23 cellular contexts compared by ENCODE assay signal in genomic region chr15:62631325-62631724, GRCh38.
"Had no signal": no experiment of that assay in that cellular context is flagged by ENCODE, and none has a peak within 500 bp of the region (broad histone marks: within the 10 kb centered on the region; RNA-seq: fewer than 3 reads in every experiment).

No MANE protein-coding gene starts in this region.

- ATAC-seq: foreskin keratinocyte, gastroesophageal sphincter, heart left ventricle, left cardiac atrium, left lung, left ventricle myocardium superior, lower lobe of right lung, mucosa of descending colon had no signal

- FAIRE-seq: endothelial cell of umbilical vein, frontal cortex had no signal

- H3K9me3 Mint-ChIP-seq: dendritic cell treated with granulocyte-macrophage colony-stimulating factor and Interleukin-4, amounts not matched to agents 40 ng/mL and 50 ng/mL, for 4 days; immature natural killer cell; memory B cell; naive B cell had no signal

- H3K27me3 ChIP-seq: colonic mucosa, esophagus muscularis mucosa, foreskin keratinocyte, gastroesophageal sphincter, heart left ventricle, hepatocyte, left lung had no signal

- H3K36me3 ChIP-seq: colonic mucosa, esophagus muscularis mucosa, gastroesophageal sphincter, heart left ventricle, left lung, lower lobe of right lung had no signal

- H3K4me3 ChIP-seq: colonic mucosa, esophagus muscularis mucosa, gastroesophageal sphincter, heart left ventricle, hepatocyte, left lung, lower lobe of right lung, mucosa of descending colon had no signal

- H2AFZ ChIP-seq: hepatocyte had no signal

- H3K27ac ChIP-seq: colonic mucosa, esophagus muscularis mucosa, foreskin keratinocyte, gastroesophageal sphincter, heart left ventricle, hepatocyte, left lung, lower lobe of right lung had no signal

- H3K36me3 Mint-ChIP-seq: immature natural killer cell, memory B cell, mesothelial cell of epicardium, naive B cell had no signal

- H3K27ac Mint-ChIP-seq: dendritic cell treated with granulocyte-macrophage colony-stimulating factor and Interleukin-4, amounts not matched to agents 40 ng/mL and 50 ng/mL, for 4 days; immature natural killer cell; memory B cell; mesothelial cell of epicardium; naive B cell had no signal

- H3K4me1 ChIP-seq: colonic mucosa, esophagus muscularis mucosa, foreskin keratinocyte, gastroesophageal sphincter, left lung, lower lobe of right lung had no signal

- DNase-seq: colonic mucosa; cortex of kidney; effector CD8-positive, alpha-beta T cell; heart left ventricle; hypothalamus; immature natural killer cell; islet precursor cell; left cardiac atrium; left lung; left ventricle myocardium superior; lower lobe of right lung; mesendoderm; mucosa of descending colon; naive B cell had no signal

- H3K9me3 ChIP-seq: colonic mucosa, esophagus muscularis mucosa, gastroesophageal sphincter, left lung, lower lobe of right lung, mucosa of descending colon had no signal

- H3K4me2 ChIP-seq: hepatocyte had no signal

- H3K4me3 Mint-ChIP-seq: dendritic cell treated with granulocyte-macrophage colony-stimulating factor and Interleukin-4, amounts not matched to agents 40 ng/mL and 50 ng/mL, for 4 days; immature natural killer cell; memory B cell; mesothelial cell of epicardium; naive B cell had no signal

- H3K4me1 Mint-ChIP-seq: immature natural killer cell, memory B cell, naive B cell had no signal
